ENCODE assay signal across 10 cellular contexts in genomic region chr15:73696641-73697001, GRCh38. TPM values are rescaled to one million over a fixed set of nuclear protein-coding genes. Genes with fewer than 3 reads are reported as not detected.
DNase-seq lines count a peak whose midpoint lies in the region; ATAC-seq, FAIRE-seq and TF ChIP-seq lines count a peak whose summit lies in the region.
"Had no signal": no experiment of that assay in that cellular context is flagged by ENCODE, and none has a peak within 500 bp of the region (broad histone marks: within the 10 kb centered on the region; RNA-seq: fewer than 3 reads in every experiment).

No MANE protein-coding gene starts in this region.

- POLR2A ChIA-PET in HCT116 (lab: Charles Lee) = no interaction called here
- POLR2A ChIA-PET in endothelial cell of umbilical vein (lab: Charles Lee) = interaction anchor here (0.7 to 1.1 kb wide), 2 partner anchors 12 to 13 kb away, joined by 3 to 9 read pairs; no protein-coding TSS in a partner anchor

- H3K36me3 ChIP-seq in HCT116 (ENCODE audit: control insufficient read depth in 1 of 2, insufficient read depth in 2 of 2, low read length in 2 of 2) = peaks cover 0 to 3% of the 10 kb centered on the region in 2 experiments; a peak in 1 of 4 replicates
- peaks cover 13% of the 10 kb centered on the region; the same call in 1 of the 2 replicates for H3K36me3 ChIP-seq in SJCRH30
- peaks cover 0 to 2% of the 10 kb centered on the region in 2 experiments for H3K36me3 ChIP-seq in endothelial cell of umbilical vein (ENCODE audit: control insufficient read depth in 2 of 2, extremely low read depth in 1 of 2, insufficient read depth in 2 of 2, low read length in 2 of 2)
- peaks cover 0 to 3% of the 10 kb centered on the region in 2 donors for H3K36me3 ChIP-seq in psoas muscle (ENCODE audit: insufficient read depth in 1 of 2, low read depth in 1 of 2)

- ATAC-seq in HCT116 = no peak
- ATAC-seq in psoas muscle = no peak
- ATAC-seq in sciatic nerve = no peak
- ATAC-seq in GM18861 (IDR thresholded peaks at IDR 0.05; ENCODE audit: unreplicated experiment) = no peak
- no peak for ATAC-seq in GM18907 (IDR thresholded peaks at IDR 0.05; ENCODE audit: unreplicated experiment)

- H3K4me3 ChIP-seq in HCT116 (replicated peaks in 1 of 2; ENCODE audit: low read depth in 1 of 2, low read length in 2 of 2) (no peak overlapping the region), SJCRH30 (no peak overlapping the region), endothelial cell of umbilical vein (replicated peaks in 1 of 3; ENCODE audit: insufficient read depth in 1 of 3, low read depth in 1 of 3, low read length in 3 of 3) (no peak overlapping the region), psoas muscle (no peak overlapping the region)

- CTCF ChIA-PET in HCT116 (lab: Charles Lee) = interaction anchor here (1.4 to 7.2 kb wide), 3 partner anchors 11 to 61 kb away, joined by 5 to 64 read pairs (median 6); partner anchors contain the start of gene NPTN
- CTCF ChIA-PET in endothelial cell of umbilical vein (lab: Charles Lee) = interaction anchor here (0.8 to 9.0 kb wide), 5 partner anchors 8 to 136 kb away, joined by 3 to 368 read pairs (median 81); partner anchors contain the start of genes CD276 and NPTN

- no peaks in the 10 kb centered on the region for H3K9me2 ChIP-seq in HCT116 (ENCODE audit: insufficient read depth)

- TF ChIP-seq POLR2A in HCT116 (IDR thresholded peaks at IDR 0.05; ENCODE audit: borderline replicate concordance, extremely low read depth, insufficient read depth, insufficient read length) (no peak), endothelial cell of umbilical vein (IDR thresholded peaks at IDR 0.05; ENCODE audit: low read depth, low read length) (no peak)

- no peak for TF ChIP-seq RAD21 in HCT116 (IDR thresholded peaks at IDR 0.05; ENCODE audit: low read depth)

- no peak for FAIRE-seq in endothelial cell of umbilical vein (lab: Jason Lieb, UNC)

- dilution Hi-C loops in endothelial cell of umbilical vein (cut with MboI; ENCODE audit: extremely low pct_ligation_motif_present, low sequenced_read_pairs) = no loop called here

- H3K79me2 ChIP-seq in HCT116 (ENCODE audit: insufficient read depth, low read length) = peaks cover 61% of the 10 kb centered on the region
- peaks cover 11% of the 10 kb centered on the region for H3K79me2 ChIP-seq in endothelial cell of umbilical vein (ENCODE audit: control insufficient read depth, insufficient read depth, low read length)

- TF ChIP-seq CTCF in HCT116 (IDR thresholded peaks at IDR 0.05 in 2 of 3, conservative IDR thresholded peaks at IDR 0.05 in 1 of 3; ENCODE audit: borderline replicate concordance in 1 of 3, insufficient read depth in 1 of 3, low read depth in 2 of 3, low read length in 2 of 3) = no peak
- no peak for TF ChIP-seq CTCF in endothelial cell of umbilical vein (IDR thresholded peaks at IDR 0.05; ENCODE audit: extremely low read depth in 1 of 2, insufficient read depth in 1 of 2, low read depth in 1 of 2, low read length in 2 of 2)
- TF ChIP-seq CTCF in psoas muscle (IDR thresholded peaks at IDR 0.05) = no peak

- intact Hi-C loops in HCT116 (cut with micrococcal nuclease) (no loop called here), endothelial cell of umbilical vein (cut with micrococcal nuclease) (loop anchor here (1.0 kb wide), 1 partner anchor 10 kb away; no protein-coding TSS in a partner anchor), psoas muscle (cut with DNase I) (loop anchor here in 1 of 2 donors (5.0 kb wide), 2 partner anchors 59 to 134 kb away; no protein-coding TSS in a partner anchor), sciatic nerve (cut with DNase I) (loop anchor here (2.0 kb wide), 1 partner anchor 56 kb away; no protein-coding TSS in a partner anchor)

- H2AFZ ChIP-seq in HCT116 (ENCODE audit: low read depth, low read length, poor library complexity, severe bottlenecking) (no peak overlapping the region), endothelial cell of umbilical vein (ENCODE audit: low read depth, low read length) (no peak overlapping the region)

- H3K4me1 ChIP-seq in HCT116 (ENCODE audit: control insufficient read depth in 1 of 2, insufficient read depth in 2 of 2, low read length in 2 of 2) = peaks cover 0 to 18% of the 10 kb centered on the region in 2 experiments; a peak in 3 of 4 replicates
- peaks cover 34% of the 10 kb centered on the region for H3K4me1 ChIP-seq in SJCRH30
- peaks cover 21% of the 10 kb centered on the region for H3K4me1 ChIP-seq in endothelial cell of umbilical vein (ENCODE audit: control insufficient read depth, extremely low read depth, insufficient read depth, low read length)
- H3K4me1 ChIP-seq in psoas muscle = peaks cover 52% of the 10 kb centered on the region

- H3K27me3 ChIP-seq in HCT116 (ENCODE audit: insufficient read depth, low read length) = no peaks in the 10 kb centered on the region
- H3K27me3 ChIP-seq in SJCRH30 = no peaks in the 10 kb centered on the region
- H3K27me3 ChIP-seq in endothelial cell of umbilical vein (ENCODE audit: control insufficient read depth in 2 of 2, insufficient read depth in 2 of 2, low read length in 2 of 2) = no peaks in the 10 kb centered on the region
- H3K27me3 ChIP-seq in psoas muscle (ENCODE audit: insufficient read depth in 3 of 3, low read length in 2 of 3) = no peaks in the 10 kb centered on the region

- H3K27ac ChIP-seq in HCT116 (ENCODE audit: low read depth, low read length) (no peak overlapping the region), SJCRH30 (peak overlapping the region; percentile 59), endothelial cell of umbilical vein (ENCODE audit: insufficient read depth, low read depth, low read length) (peak overlapping the region; percentile 55), psoas muscle (peak overlapping the region; percentile 76)
- H3K27ac ChIP-seq: HL-60 had no signal

- H3K9me1 ChIP-seq in endothelial cell of umbilical vein (replicated peaks; ENCODE audit: control insufficient read depth, extremely low read depth, insufficient read depth, low read length) = no peaks in the 10 kb centered on the region

- BruUV-seq in HCT116 (replicated peaks; lab: Mats Ljungman, UMichigan) (no TSS peak), endothelial cell of umbilical vein (replicated peaks; lab: Mats Ljungman, UMichigan) (no TSS peak)

- H4K20me1 ChIP-seq in HCT116 (ENCODE audit: insufficient read depth) = no peaks in the 10 kb centered on the region
- H4K20me1 ChIP-seq in endothelial cell of umbilical vein (replicated peaks; ENCODE audit: control insufficient read depth, extremely low read depth, insufficient read depth, low read length) = no peaks in the 10 kb centered on the region

- H3K4me2 ChIP-seq in HCT116 (ENCODE audit: low read length) = peak overlapping the region; percentile 32
- peak overlapping the region; percentile 31 for H3K4me2 ChIP-seq in endothelial cell of umbilical vein (ENCODE audit: insufficient read depth, low read length)

- RAD21 ChIA-PET in HCT116 (lab: Charles Lee; ENCODE audit: low non-redundant PET in 1 of 2, low total read pairs in 2 of 2, uncharacterized antibody in 2 of 2, unreplicated experiment in 2 of 2) = no interaction called here

- DNase-seq in HCT116 (ENCODE audit: low read depth, low spot score) (no peak), SJCRH30 (no peak), endothelial cell of umbilical vein (ENCODE audit: low read depth, low spot score) (no peak), psoas muscle (no peak), AML-193 (lab: John Stamatoyannopoulos, UW) (no peak), sciatic nerve (ENCODE audit: low spot score) (no peak)
- DNase-seq: NCI-H1417 treated with DMSO at 0.1 percent for 48 hours had no signal

- H3K9me3 ChIP-seq in HCT116 (ENCODE audit: control insufficient read depth in 1 of 2, insufficient read depth in 1 of 2, low read depth in 1 of 2, low read length in 2 of 2) (no peaks in the 10 kb centered on the region), SJCRH30 (replicated peaks) (no peaks in the 10 kb centered on the region), endothelial cell of umbilical vein (replicated peaks; ENCODE audit: control insufficient read depth, insufficient read depth, low read length) (no peaks in the 10 kb centered on the region), psoas muscle (no peaks in the 10 kb centered on the region)

- H3K9ac ChIP-seq in HCT116 (ENCODE audit: low read length) = no peak overlapping the region
- H3K9ac ChIP-seq in endothelial cell of umbilical vein (replicated peaks; ENCODE audit: extremely low read depth, insufficient read depth, low read length) = no peak overlapping the region

- 44 to 61% (median 50%) methylated on average over 1 of the region's 1 CpG for WGBS in psoas muscle, 3 donors

TF ChIP-seq in endothelial cell of umbilical vein, 7 proteins besides CTCF, POLR2A, EP300 and RAD21 (continues in another document):
- no peak for TF ChIP-seq EZH2 (IDR thresholded peaks at IDR 0.05; ENCODE audit: borderline replicate concordance, low read depth, low read length, severe bottlenecking)

RNA-seq across cellular contexts. Expression of gene CD276, which starts 12.4 kb away (rescaled TPM):
- 75.4 TPM for total RNA-seq in HCT116 (2021; ENCODE audit: unreplicated experiment)
- 75.6 and 102 TPM in 2 replicates for polyA plus RNA-seq in HCT116 (2012)
- 87.3 and 92.9 TPM in 2 replicates for total RNA-seq in SJCRH30 (2014; rRNA removed; shearing (Covaris generic))
- 85.6 and 85.7 TPM in 2 replicates for total RNA-seq in endothelial cell of umbilical vein
- 73.6 and 85.4 TPM in 2 replicates for polyA plus RNA-seq in endothelial cell of umbilical vein
- polyA plus RNA-seq in endothelial cell of umbilical vein (2011; cell fraction: cytosol; rRNA removed) = 59.3 and 62.7 TPM in 2 replicates
- polyA plus RNA-seq in endothelial cell of umbilical vein (2011; cell fraction: nucleus; rRNA removed) = 57.8 and 59.7 TPM in 2 replicates
- polyA plus RNA-seq in endothelial cell of umbilical vein (2012) = 122 and 135 TPM in 2 replicates
- polyA minus RNA-seq in endothelial cell of umbilical vein = 84.0 and 87.7 TPM in 2 replicates
- 47.2 TPM for polyA minus RNA-seq in endothelial cell of umbilical vein (2011; cell fraction: cytosol; rRNA and poly(A)+ RNA removed)
- polyA minus RNA-seq in endothelial cell of umbilical vein (2011; cell fraction: nucleus; rRNA and poly(A)+ RNA removed) = 19.2 and 25.1 TPM in 2 replicates
- total RNA-seq in psoas muscle = 1 to 10 TPM; 7.5 to 8.9 (median 8.9) TPM
- polyA plus RNA-seq in psoas muscle = 10 to 100 TPM in 1 of 3 donors, 1 to 10 TPM in 2; 7.3 to 15.0 (median 7.7) TPM
- total RNA-seq in sciatic nerve = 47.0 TPM

RNA-seq across cellular contexts. Expression of gene INSYN1, which starts 56.5 kb away (rescaled TPM):
- total RNA-seq in HCT116 (2021; ENCODE audit: unreplicated experiment) (2.0 TPM), endothelial cell of umbilical vein (0.58 TPM in 1 of 2 replicates, not detected in the other), psoas muscle (10 to 100 TPM in 1 of 4 donors, 1 to 10 TPM in 3; 3.8 to 10.8 (median 5.7) TPM), sciatic nerve (7.8 TPM)
- polyA plus RNA-seq in HCT116 (2012) = 0.85 and 1.1 TPM in 2 replicates
- 0.05 TPM in 1 of 2 replicates, not detected in the other for total RNA-seq in SJCRH30 (2014; rRNA removed; shearing (Covaris generic))
- polyA plus RNA-seq in endothelial cell of umbilical vein (0.18 and 0.29 TPM in 2 replicates), psoas muscle (1 to 10 TPM in 2 of 3 donors, under 1 TPM in 1; 0.42 to 2.5 (median 1.6) TPM)
- polyA plus RNA-seq in endothelial cell of umbilical vein (2011; cell fraction: cytosol; rRNA removed) = 0.15 and 0.17 TPM in 2 replicates
- polyA plus RNA-seq in endothelial cell of umbilical vein (2011; cell fraction: nucleus; rRNA removed) = 0.40 and 0.43 TPM in 2 replicates
- 0.11 and 0.95 TPM in 2 replicates for polyA plus RNA-seq in endothelial cell of umbilical vein (2012)
- polyA minus RNA-seq in endothelial cell of umbilical vein = 0.42 and 0.53 TPM in 2 replicates
- not detected for polyA minus RNA-seq in endothelial cell of umbilical vein (2011; cell fraction: cytosol; rRNA and poly(A)+ RNA removed)
- not detected in 2 replicates for polyA minus RNA-seq in endothelial cell of umbilical vein (2011; cell fraction: nucleus; rRNA and poly(A)+ RNA removed)
